Comparison of ENCODE assay signal across 9 cellular contexts in genomic region chr2:68319397-68320117, GRCh38. TPM values are rescaled to one million over a fixed set of nuclear protein-coding genes. Genes with fewer than 3 reads are reported as not detected.
DNase-seq lines count a peak whose midpoint lies in the region; ATAC-seq, FAIRE-seq and TF ChIP-seq lines count a peak whose summit lies in the region.
"Had no signal": no experiment of that assay in that cellular context is flagged by ENCODE, and none has a peak within 500 bp of the region (broad histone marks: within the 10 kb centered on the region; RNA-seq: fewer than 3 reads in every experiment).

Gene CNRIP1, minus strand, starts transcription at chr2:68319949. Its CDS starts 549 bp downstream, at chr2:68319400.

- peak within 1 kb of the TSS; percentile 74 for H3K4me2 ChIP-seq in A549
- H3K4me2 ChIP-seq in hepatocyte, result peak within 1 kb of the TSS; percentile 92

- H3K27ac ChIP-seq in A549, result peak within 1 kb of the TSS; percentile 46 to 83
- H3K27ac ChIP-seq in body of pancreas, result peak within 1 kb of the TSS; percentile 1 to 76 (median 50)
- H3K27ac ChIP-seq in hepatocyte, result peak within 1 kb of the TSS; percentile 93

- TF ChIP-seq RAD21 in A549 (conservative IDR thresholded peaks at IDR 0.05 in 1 of 2, IDR thresholded peaks at IDR 0.05 in 1 of 2), result no peak

- POLR2A ChIA-PET in A549 (lab: Yijun Ruan, JAX), result interaction anchor here (0.7 kb wide), 1 partner anchor 67 kb away, joined by 3 read pairs; the partner anchor contains the start of gene PPP3R1

- 2% methylated on average over 45 of the region's 64 CpGs for WGBS in A549 (ENCODE audit: missing lambda C conversion rate)
- 1% methylated on average over 21 to 61 of the region's 64 CpGs for WGBS in body of pancreas, 2 donors
- 2% methylated on average over 41 of the region's 64 CpGs for WGBS in hepatocyte (ENCODE audit: low lambda C conversion rate, missing lambda C conversion rate)

- no peak for TF ChIP-seq EP300 in A549 (IDR thresholded peaks at IDR 0.05)

- H3K9me3 ChIP-seq in A549 (no peaks in the 10 kb centered on the region), body of pancreas (no peaks in the 10 kb centered on the region), hepatocyte (ENCODE audit: low read depth) (no peaks in the 10 kb centered on the region)

- intact Hi-C loops in body of pancreas (cut with DNase I), result no loop called here

- no peaks in the 10 kb centered on the region for H3K27me3 ChIP-seq in body of pancreas
- peaks cover 76% of the 10 kb centered on the region for H3K27me3 ChIP-seq in hepatocyte

- peak within 1 kb of the TSS; percentile 75 for H2AFZ ChIP-seq in hepatocyte

- ATAC-seq in A549 (peak; percentile 81 to 87), body of pancreas (peak; percentile 59), GM21526 (IDR thresholded peaks at IDR 0.05; ENCODE audit: low FRiP score, unreplicated experiment) (no peak), GM19023 (IDR thresholded peaks at IDR 0.05; ENCODE audit: unreplicated experiment) (no peak)
- ATAC-seq: HCT116 had no signal

- H3K36me3 ChIP-seq in body of pancreas (replicated peaks in 1 of 2; ENCODE audit: insufficient read depth in 1 of 2, low read depth in 2 of 2) (no peaks in the 10 kb centered on the region), hepatocyte (replicated peaks; ENCODE audit: insufficient read depth, low read depth) (no peaks in the 10 kb centered on the region)

- H3K4me1 ChIP-seq in A549 (peaks cover 5% of the 10 kb centered on the region; the same call in 2 of the 3 replicates), body of pancreas (peaks cover 14% of the 10 kb centered on the region), hepatocyte (ENCODE audit: insufficient read depth) (no peaks in the 10 kb centered on the region)

- no peak; the same call in 1 of the 2 replicates for TF ChIP-seq POLR2A in A549 (IDR thresholded peaks at IDR 0.05; ENCODE audit: low read length)
- peak in 2 of 3 donors; percentile 47 to 48 for TF ChIP-seq POLR2A in body of pancreas (IDR thresholded peaks at IDR 0.05)

- CTCF ChIA-PET in A549 (lab: Yijun Ruan, JAX), result interaction anchor here (0.6 to 2.0 kb wide), 9 partner anchors 9 to 169 kb away, joined by 3 to 6 read pairs (median 3); no protein-coding TSS in a partner anchor

- H4K20me1 ChIP-seq in hepatocyte (ENCODE audit: insufficient read depth, poor library complexity, severe bottlenecking), result no peaks in the 10 kb centered on the region

- DNase-seq in A549 (ENCODE audit: low read depth in 1 of 2, low spot score in 1 of 2), result peak; percentile 18 to 49
- peak; percentile 80 for DNase-seq in NCI-H69 (lab: John Stamatoyannopoulos, UW)
- peak; percentile 15 to 40 (median 24) for DNase-seq in body of pancreas
- peak; percentile 63 for DNase-seq in hepatocyte (ENCODE audit: low spot score)
- peak; percentile 61 for DNase-seq in pons (ENCODE audit: low spot score)

- no peaks in the 10 kb centered on the region for H3K9me2 ChIP-seq in hepatocyte (replicated peaks; ENCODE audit: insufficient read depth)

- H3K4me3 ChIP-seq in A549 (peak within 1 kb of the TSS; percentile 61), GM08714 (ENCODE audit: low read length) (peak within 1 kb of the TSS; percentile 6; the same call in 1 of the 2 replicates), body of pancreas (peak within 1 kb of the TSS; percentile 5 to 63), hepatocyte (peak within 1 kb of the TSS; percentile 62)

- no peaks in the 10 kb centered on the region for H3K79me2 ChIP-seq in hepatocyte

- TF ChIP-seq CTCF in A549 (IDR thresholded peaks at IDR 0.05) (no peak), body of pancreas (IDR thresholded peaks at IDR 0.05) (no peak), hepatocyte (IDR thresholded peaks at IDR 0.05; ENCODE audit: poor library complexity) (no peak)

- no peak for FAIRE-seq in A549 (lab: Jason Lieb, UNC)

TF ChIP-seq in A549, 52 proteins besides CTCF, POLR2A, EP300 and RAD21:
- no peak for TF ChIP-seq HMGXB4 (CRISPR knock-in tag; IDR thresholded peaks at IDR 0.05; ENCODE audit: borderline replicate concordance)
- TF ChIP-seq NPAS2 (CRISPR knock-in tag; IDR thresholded peaks at IDR 0.05; ENCODE audit: borderline replicate concordance), result no peak
- TF ChIP-seq CEBPB (IDR thresholded peaks at IDR 0.05), result no peak
- TF ChIP-seq MAX (IDR thresholded peaks at IDR 0.05), result peak; percentile 57
- TF ChIP-seq JUN (IDR thresholded peaks at IDR 0.05), result peak in 1 of 2 experiments; percentile 35; a peak in 1 of 5 replicates
- no peak for TF ChIP-seq USF2 (IDR thresholded peaks at IDR 0.05)
- 0 out of 2 replicates have a peak, but pooled peaks have one; percentile 46 for TF ChIP-seq HDAC2 (IDR thresholded peaks at IDR 0.05)
- no peak for TF ChIP-seq NR3C1 (IDR thresholded peaks at IDR 0.05)
- no peak for TF ChIP-seq FOXS1 (CRISPR knock-in tag; IDR thresholded peaks at IDR 0.05)
- no peak for TF ChIP-seq CHD2 (IDR thresholded peaks at IDR 0.05; ENCODE audit: low read length, partially characterized antibody)
- TF ChIP-seq ELK1 (IDR thresholded peaks at IDR 0.05; ENCODE audit: low read depth, low read length), result no peak
- TF ChIP-seq E2F6 (IDR thresholded peaks at IDR 0.05; ENCODE audit: borderline replicate concordance, low read depth), result peak; percentile 16; the same call in 1 of the 2 replicates

RNA-seq across cellular contexts. Expression of gene CNRIP1, which starts in this region (rescaled TPM):
- polyA plus RNA-seq in A549 (2011; rRNA removed) (0.93 and 1.2 TPM in 2 replicates), A549 (2017; fragmentation: RNase III; extraction: RNeasy Plus Mini Kit Qiagen cat#74134 plus additional on column Dnase treatment) (2.3 to 2.9 TPM (median 2.6 TPM) in 3 replicates), hepatocyte (3.1 and 8.6 TPM in 2 replicates)
- 0.63 and 0.97 TPM in 2 replicates for polyA plus RNA-seq in A549 (2012; cell fraction: cytosol; rRNA removed)
- polyA plus RNA-seq in A549 (2012; cell fraction: nucleus; rRNA removed), result 0.44 and 0.47 TPM in 2 replicates
- 0.33 and 0.58 TPM in 2 replicates for polyA minus RNA-seq in A549 (2011; rRNA and poly(A)+ RNA removed)
- total RNA-seq in body of pancreas (1 to 10 TPM; 2.6 to 5.7 TPM), hepatocyte (5.8 and 7.9 TPM in 2 replicates)

Comparison
In these comparisons a context has a peak if more than half of its experiments do, and no peak if none do; other contexts are left out.
1. ATAC-seq: peak in A549 (2 of 2) and body of pancreas (single experiment); none in GM21526 (single experiment) and GM19023 (single experiment).
2. DNase-seq: peak in every context shown above with its lines; median percentile 80 in NCI-H69; 63 in hepatocyte; 61 in pons; 34 in A549; 24 in body of pancreas.
3. H3K4me3 ChIP-seq: peak in every context shown above with its lines; median percentile 62 in hepatocyte; 61 in A549; 34 in body of pancreas; 6 in GM08714.
4. Peak in every context shown above with its lines, with median percentiles within 50 percentile points of each other: H3K27ac ChIP-seq.